In genomic region chr2:168165418-168165817, GRCh38 we compare ENCODE assay signal across 10 cellular contexts.
A peak's percentile ranks its signal among the peaks of the same experiment; 100 is the strongest.
DNase-seq lines count a peak whose midpoint lies in the region; ATAC-seq and TF ChIP-seq lines count a peak whose summit lies in the region.
"Had no signal": no experiment of that assay in that cellular context is flagged by ENCODE, and none has a peak within 500 bp of the region (broad histone marks: within the 10 kb centered on the region; RNA-seq: fewer than 3 reads in every experiment).

No MANE protein-coding gene starts in this region.

- no peaks in the 10 kb centered on the region for H3K9me3 Mint-ChIP-seq in natural killer cell
- H3K9me3 Mint-ChIP-seq in natural killer cell treated with Interleukin-12 subunit alpha and Interleukin-12 subunit beta and Interleukin-15 and Interleukin-18, amount 100 ng/mL, for 72 hours: no peaks in the 10 kb centered on the region
- no peaks in the 10 kb centered on the region for H3K9me3 Mint-ChIP-seq in activated naive CD8-positive, alpha-beta T cell treated with anti-CD3 and anti-CD28 coated beads for 36 hours

- H3K27ac Mint-ChIP-seq in natural killer cell (peak overlapping the region; percentile 41 to 44), T-helper 17 cell (no peak overlapping the region)
- peak overlapping the region in 1 of 2 donors; percentile 53 for H3K27ac Mint-ChIP-seq in natural killer cell treated with Interleukin-12 subunit alpha and Interleukin-12 subunit beta and Interleukin-15 and Interleukin-18, amount 100 ng/mL, for 72 hours
- peak overlapping the region; percentile 80 for H3K27ac Mint-ChIP-seq in activated naive CD8-positive, alpha-beta T cell treated with anti-CD3 and anti-CD28 coated beads for 36 hours

- ATAC-seq in natural killer cell (no peak), upper lobe of right lung (peak; percentile 29), T-helper 17 cell (no peak), HG03342 (IDR thresholded peaks at IDR 0.05; ENCODE audit: unreplicated experiment) (no peak)
- no peak for ATAC-seq in natural killer cell treated with Interleukin-12 subunit alpha and Interleukin-12 subunit beta and Interleukin-15 and Interleukin-18, amount 100 ng/mL, for 72 hours

- TF ChIP-seq CTCF in natural killer cell (IDR thresholded peaks at IDR 0.05) (no peak), left ventricle myocardium inferior (IDR thresholded peaks at IDR 0.05; ENCODE audit: borderline replicate concordance) (no peak), upper lobe of right lung (IDR thresholded peaks at IDR 0.05) (no peak)

- no peak for DNase-seq in natural killer cell
- DNase-seq in natural killer cell treated with Interleukin-12 subunit alpha and Interleukin-12 subunit beta and Interleukin-15 and Interleukin-18, amount 100 ng/mL, for 72 hours (ENCODE audit: low spot score): no peak
- DNase-seq in activated naive CD8-positive, alpha-beta T cell treated with anti-CD3 and anti-CD28 coated beads for 36 hours: peak; percentile 7
- DNase-seq in left ventricle myocardium inferior: no peak
- DNase-seq in upper lobe of right lung: no peak
- no peak for DNase-seq in T-helper 17 cell
- no peak for DNase-seq in posterior cingulate gyrus
- DNase-seq: activated CD4-positive, alpha-beta T cell treated with anti-CD3 and anti-CD28 coated beads, Interleukin-2, amount 50 U/mL, for 4 hours had no signal

- H3K36me3 ChIP-seq in left ventricle myocardium inferior: peaks cover 9% of the 10 kb centered on the region
- H3K36me3 ChIP-seq in upper lobe of right lung: no peaks in the 10 kb centered on the region

- H3K36me3 Mint-ChIP-seq in natural killer cell (peaks cover 15% of the 10 kb centered on the region), T-helper 17 cell (ENCODE audit: low read depth) (peaks cover 7% of the 10 kb centered on the region)
- peaks cover 15% of the 10 kb centered on the region for H3K36me3 Mint-ChIP-seq in natural killer cell treated with Interleukin-12 subunit alpha and Interleukin-12 subunit beta and Interleukin-15 and Interleukin-18, amount 100 ng/mL, for 72 hours
- peaks cover 30% of the 10 kb centered on the region for H3K36me3 Mint-ChIP-seq in activated naive CD8-positive, alpha-beta T cell treated with anti-CD3 and anti-CD28 coated beads for 36 hours

- H3K4me3 ChIP-seq in left ventricle myocardium inferior (no peak overlapping the region), upper lobe of right lung (no peak overlapping the region)

- intact Hi-C loops in natural killer cell (cut with micrococcal nuclease): no loop called here
- intact Hi-C loops in left ventricle myocardium inferior (cut with micrococcal nuclease): no loop called here
- intact Hi-C loops in upper lobe of right lung (cut with DNase I): no loop called here
- intact Hi-C loops in posterior cingulate gyrus (cut with DNase I): no loop called here

- H3K4me1 Mint-ChIP-seq in natural killer cell: peaks cover 39 to 56% of the 10 kb centered on the region in 2 donors
- H3K4me1 Mint-ChIP-seq in natural killer cell treated with Interleukin-12 subunit alpha and Interleukin-12 subunit beta and Interleukin-15 and Interleukin-18, amount 100 ng/mL, for 72 hours (ENCODE audit: low read depth in 2 of 2): peaks cover 41 to 49% of the 10 kb centered on the region in 2 donors
- H3K4me1 Mint-ChIP-seq in activated naive CD8-positive, alpha-beta T cell treated with anti-CD3 and anti-CD28 coated beads for 36 hours: peaks cover 53% of the 10 kb centered on the region
- peaks cover 27% of the 10 kb centered on the region for H3K4me1 Mint-ChIP-seq in T-helper 17 cell

- H3K27me3 ChIP-seq in left ventricle myocardium inferior (ENCODE audit: low read depth): no peaks in the 10 kb centered on the region
- H3K27me3 ChIP-seq in upper lobe of right lung: no peaks in the 10 kb centered on the region

- H3K4me1 ChIP-seq in left ventricle myocardium inferior (peaks cover 35% of the 10 kb centered on the region), upper lobe of right lung (no peaks in the 10 kb centered on the region)

- H3K27ac ChIP-seq in left ventricle myocardium inferior (replicated peaks): peak overlapping the region; percentile 62
- no peak overlapping the region for H3K27ac ChIP-seq in upper lobe of right lung
- H3K27ac ChIP-seq: C4-2B had no signal

- H3K9me3 ChIP-seq in left ventricle myocardium inferior (replicated peaks) (no peaks in the 10 kb centered on the region), upper lobe of right lung (no peaks in the 10 kb centered on the region), T-helper 17 cell (ENCODE audit: control insufficient read depth, low read length, poor library complexity, severe bottlenecking) (no peaks in the 10 kb centered on the region)

- H3K4me3 Mint-ChIP-seq in natural killer cell: no peak overlapping the region
- no peak overlapping the region for H3K4me3 Mint-ChIP-seq in natural killer cell treated with Interleukin-12 subunit alpha and Interleukin-12 subunit beta and Interleukin-15 and Interleukin-18, amount 100 ng/mL, for 72 hours
- H3K4me3 Mint-ChIP-seq in activated naive CD8-positive, alpha-beta T cell treated with anti-CD3 and anti-CD28 coated beads for 36 hours: no peak overlapping the region
- no peak overlapping the region for H3K4me3 Mint-ChIP-seq in T-helper 17 cell

- H3K27me3 Mint-ChIP-seq in natural killer cell (ENCODE audit: low read depth in 2 of 2) (no peaks in the 10 kb centered on the region), T-helper 17 cell (no peaks in the 10 kb centered on the region)
- no peaks in the 10 kb centered on the region for H3K27me3 Mint-ChIP-seq in natural killer cell treated with Interleukin-12 subunit alpha and Interleukin-12 subunit beta and Interleukin-15 and Interleukin-18, amount 100 ng/mL, for 72 hours
- no peaks in the 10 kb centered on the region for H3K27me3 Mint-ChIP-seq in activated naive CD8-positive, alpha-beta T cell treated with anti-CD3 and anti-CD28 coated beads for 36 hours
